Comparison of ENCODE assay signal across 1 cellular context in the genomic region with DNA sequence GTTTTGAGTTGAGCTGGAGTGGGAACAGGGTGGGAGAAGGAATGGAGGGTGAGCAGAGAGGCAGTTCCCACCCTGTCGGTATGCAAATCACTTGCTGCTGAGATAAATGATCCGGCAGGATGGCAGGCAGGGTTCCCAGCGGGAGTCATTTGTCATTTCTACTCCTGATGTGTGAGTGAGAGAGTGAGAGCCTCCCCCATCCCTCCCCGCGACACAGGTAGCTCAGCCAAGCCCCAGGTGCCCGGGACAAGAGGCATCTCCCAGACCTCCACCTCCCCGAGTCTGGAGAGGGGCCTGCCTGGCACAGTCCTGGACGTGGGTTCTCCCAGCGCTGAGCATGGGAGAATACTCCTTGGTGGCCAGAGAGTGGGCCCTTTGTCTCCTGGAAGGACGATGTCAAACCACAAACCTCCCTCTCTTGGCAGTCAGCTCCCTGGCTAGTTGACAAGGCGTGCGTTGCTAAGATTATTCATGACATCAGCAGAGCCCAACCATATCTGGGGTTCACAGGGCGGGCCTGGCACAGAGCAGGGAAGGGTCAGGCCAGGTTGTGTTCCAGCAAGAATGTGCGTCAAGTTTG.
A peak's percentile ranks its signal among the peaks of the same experiment; 100 is the strongest.
TF ChIP-seq lines count a peak whose summit lies in the region.

No MANE protein-coding gene starts in this region.

TF ChIP-seq in H1, 55 proteins besides CTCF, POLR2A, EP300 and RAD21 (continued from another document):
- TF ChIP-seq SIN3A (conservative IDR thresholded peaks at IDR 0.05 in 1 of 2, IDR thresholded peaks at IDR 0.05 in 1 of 2; ENCODE audit: low read depth in 1 of 2, low read length in 2 of 2) = 0 out of 4 replicates have a peak, but pooled peaks of 1 of the 2 experiments have one; percentile 38
- TF ChIP-seq TAF1 (IDR thresholded peaks at IDR 0.05; ENCODE audit: low read depth, low read length) = 0 out of 2 replicates have a peak, but pooled peaks have one; percentile 32
- TF ChIP-seq KDM4A (IDR thresholded peaks at IDR 0.05; ENCODE audit: low read depth, low read length, severe bottlenecking) = peak; percentile 41
- TF ChIP-seq SRF (IDR thresholded peaks at IDR 0.05; ENCODE audit: low read depth, low read length) = no peak
- no peak for TF ChIP-seq GABPA (IDR thresholded peaks at IDR 0.05; ENCODE audit: borderline replicate concordance, insufficient read depth, low read length)
- TF ChIP-seq, protein P1, sequence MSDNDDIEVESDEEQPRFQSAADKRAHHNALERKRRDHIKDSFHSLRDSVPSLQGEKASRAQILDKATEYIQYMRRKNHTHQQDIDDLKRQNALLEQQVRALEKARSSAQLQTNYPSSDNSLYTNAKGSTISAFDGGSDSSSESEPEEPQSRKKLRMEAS (IDR thresholded peaks at IDR 0.05) = no peak
- TF ChIP-seq CHD1 (IDR thresholded peaks at IDR 0.05; ENCODE audit: low read depth, low read length) = no peak
- no peak for TF ChIP-seq KDM1A (IDR thresholded peaks at IDR 0.05; ENCODE audit: borderline replicate concordance, low read length)
- no peak for TF ChIP-seq POLR2AphosphoS5 (IDR thresholded peaks at IDR 0.05; ENCODE audit: low read depth, low read length)
- TF ChIP-seq SIX5 (IDR thresholded peaks at IDR 0.05; ENCODE audit: low read depth, low read length) = no peak
- no peak for TF ChIP-seq SIRT6 (IDR thresholded peaks at IDR 0.05; ENCODE audit: low read length)
- peak; percentile 65 for TF ChIP-seq NANOG (IDR thresholded peaks at IDR 0.05; ENCODE audit: insufficient read depth, low read depth, low read length, poor library complexity, severe bottlenecking)
- peak; percentile 89 for TF ChIP-seq CTBP2 (IDR thresholded peaks at IDR 0.05; ENCODE audit: borderline replicate concordance, insufficient read depth, insufficient read length, low read length)
